Comparison of ENCODE assay signal across 11 cellular contexts in genomic region chr10:62052276-62052675, GRCh38.
A peak's percentile ranks its signal among the peaks of the same experiment; 100 is the strongest.
DNase-seq lines count a peak whose midpoint lies in the region; ATAC-seq and TF ChIP-seq lines count a peak whose summit lies in the region.
"Had no signal": no experiment of that assay in that cellular context is flagged by ENCODE, and none has a peak within 500 bp of the region (broad histone marks: within the 10 kb centered on the region; RNA-seq: fewer than 3 reads in every experiment).

No MANE protein-coding gene starts in this region.

- H3K9me3 Mint-ChIP-seq in activated T-cell treated with anti-CD3 and anti-CD28 coated beads, Interleukin-2, amount 50 U/mL, for 4 hours: no peaks in the 10 kb centered on the region

- TF ChIP-seq CTCF in WI38 (IDR thresholded peaks at IDR 0.05; ENCODE audit: low read depth, low read length) (no peak), foreskin fibroblast (IDR thresholded peaks at IDR 0.05; ENCODE audit: low read depth, low read length) (no peak), stomach (IDR thresholded peaks at IDR 0.05) (no peak)

- H3K27ac ChIP-seq in stomach: peak overlapping the region in 3 of 5 donors; percentile 89 to 92 (median 90)

- peaks cover 80% of the 10 kb centered on the region for H3K36me3 Mint-ChIP-seq in activated T-cell treated with anti-CD3 and anti-CD28 coated beads, Interleukin-2, amount 50 U/mL, for 4 hours (ENCODE audit: insufficient read depth)

- no peaks in the 10 kb centered on the region for H3K27me3 Mint-ChIP-seq in activated T-cell treated with anti-CD3 and anti-CD28 coated beads, Interleukin-2, amount 50 U/mL, for 4 hours (ENCODE audit: low read depth)

- H3K4me3 ChIP-seq in WI38 (ENCODE audit: low read depth, low read length) (peak overlapping the region; percentile 98), foreskin fibroblast (ENCODE audit: low read depth in 1 of 2, low read length in 2 of 2) (peak overlapping the region; percentile 75 to 93), stomach (peak overlapping the region in 2 of 4 donors; percentile 39 to 50)
- H3K4me3 ChIP-seq: K562 had no signal

- no peak for ATAC-seq in activated T-cell treated with anti-CD3 and anti-CD28 coated beads, Interleukin-2, amount 50 U/mL, for 4 hours
- ATAC-seq: K562, left lung had no signal

- peaks cover 9 to 29% (median 27%) of the 10 kb centered on the region in 4 donors for H3K36me3 ChIP-seq in stomach

- H3K4me1 ChIP-seq in stomach: peaks cover 28 to 91% (median 55%) of the 10 kb centered on the region in 4 donors

- H3K27me3 ChIP-seq in stomach: no peaks in the 10 kb centered on the region
- H3K27me3 ChIP-seq: left lung had no signal

- TF ChIP-seq POLR2A in stomach (IDR thresholded peaks at IDR 0.05): no peak

- H3K4me1 Mint-ChIP-seq in activated T-cell treated with anti-CD3 and anti-CD28 coated beads, Interleukin-2, amount 50 U/mL, for 4 hours (ENCODE audit: low read depth): peaks cover 89% of the 10 kb centered on the region

- WGBS in stomach, 5 donors: 88 to 97% (median 94%) methylated on average over 4 of the region's 4 CpGs

- no peaks in the 10 kb centered on the region for H3K9me3 ChIP-seq in stomach
- H3K9me3 ChIP-seq: left lung had no signal

- no peak for TF ChIP-seq EP300 in stomach (IDR thresholded peaks at IDR 0.05)

- in situ Hi-C loops in KBM-7 (cut with MboI; ENCODE audit: low pct_unique_long_range_greater_than_20kb, low sequenced_read_pairs): no loop called here

- DNase-seq in activated T-cell treated with anti-CD3 and anti-CD28 coated beads, Interleukin-2, amount 50 U/mL, for 4 hours: no peak
- no peak for DNase-seq in activated T-cell treated with anti-CD3 and anti-CD28 coated beads, Interleukin-2, amount 50 U/mL, for 48 hours
- DNase-seq in foreskin fibroblast (no peak), stomach (no peak), KBM-7 (no peak), NCI-H510A (lab: John Stamatoyannopoulos, UW) (no peak), nucleus accumbens (lab: John Stamatoyannopoulos, UW) (no peak)
- DNase-seq: AML-193, left lung had no signal

- intact Hi-C loops in stomach (cut with DNase I; ENCODE audit: low total_unique reads): no loop called here

- H3K4me3 Mint-ChIP-seq in activated T-cell treated with anti-CD3 and anti-CD28 coated beads, Interleukin-2, amount 50 U/mL, for 4 hours: peak overlapping the region; percentile 94
